8 cellular contexts compared by ENCODE assay signal in the genomic region with DNA sequence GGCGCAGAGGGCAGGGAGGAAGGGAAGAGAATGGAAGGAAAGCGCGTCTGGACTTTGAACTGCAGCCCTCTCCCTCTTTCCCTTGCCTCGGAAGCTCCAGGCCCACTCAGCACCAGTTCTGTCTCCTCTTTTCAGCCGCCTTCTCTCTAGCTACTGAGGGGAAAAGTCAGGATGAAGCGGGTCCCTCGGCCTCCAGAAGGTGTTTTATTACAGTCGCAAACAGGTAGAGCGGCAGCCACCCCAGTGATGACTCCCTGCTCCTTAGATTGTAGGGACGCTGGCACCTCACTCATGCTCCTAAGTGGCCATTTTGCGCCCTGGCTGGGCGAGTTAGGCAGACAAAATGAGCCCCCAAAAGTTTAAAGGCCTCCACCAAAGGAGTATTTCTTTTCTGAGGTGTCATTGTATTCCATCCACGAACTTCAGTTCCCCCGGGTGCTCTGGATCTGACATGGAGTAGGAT. TPM values are rescaled to one million over a fixed set of nuclear protein-coding genes. Genes with fewer than 3 reads are reported as not detected.
DNase-seq lines count a peak whose midpoint lies in the region; ATAC-seq and TF ChIP-seq lines count a peak whose summit lies in the region.

No MANE protein-coding gene starts in this region.

- H3K4me1 ChIP-seq in ACC112 (ENCODE audit: control insufficient read depth, insufficient read depth, low read length, unreplicated experiment): peaks cover 44% of the 10 kb centered on the region
- peaks cover 27% of the 10 kb centered on the region for H3K4me1 ChIP-seq in mucosa of descending colon (ENCODE audit: low read depth)

- ATAC-seq in mucosa of descending colon (peak; percentile 33), GM18873 (IDR thresholded peaks at IDR 0.05; ENCODE audit: low FRiP score, unreplicated experiment) (no peak), HG03521 (IDR thresholded peaks at IDR 0.05; ENCODE audit: unreplicated experiment) (no peak)

- peaks cover 38% of the 10 kb centered on the region for H3K79me2 ChIP-seq in ACC112 (ENCODE audit: control insufficient read depth, insufficient read depth, low read length, unreplicated experiment)

- no peak overlapping the region for H2AFZ ChIP-seq in ACC112 (ENCODE audit: low read length, unreplicated experiment)

- H3K27ac ChIP-seq in ACC112 (ENCODE audit: low read depth, low read length): peak overlapping the region; percentile 94

- H3K4me3 ChIP-seq in ACC112 (ENCODE audit: low read depth, low read length) (peak overlapping the region; percentile 83), LNCaP clone FGC (ENCODE audit: low read depth, low read length) (peak overlapping the region; percentile 63), choroid plexus epithelial cell (ENCODE audit: low read depth, low read length) (peak overlapping the region; percentile 81), mucosa of descending colon (peak overlapping the region; percentile 26)

- TF ChIP-seq CTCF in LNCaP clone FGC (IDR thresholded peaks at IDR 0.05; ENCODE audit: control insufficient read depth, extremely low read depth, insufficient read depth) (no peak), choroid plexus epithelial cell (conservative IDR thresholded peaks at IDR 0.05; ENCODE audit: low read depth, low read length) (no peak), mucosa of descending colon (IDR thresholded peaks at IDR 0.05) (no peak)

- H3K27me3 ChIP-seq in ACC112 (ENCODE audit: insufficient read depth, low read length): no peaks in the 10 kb centered on the region

- intact Hi-C loops in mucosa of descending colon (cut with DNase I, micrococcal nuclease): loop anchor here in 1 of 2 donors (10.0 kb wide), 1 partner anchor 133 kb away; no protein-coding TSS in a partner anchor

- no peaks in the 10 kb centered on the region for H3K9me3 ChIP-seq in mucosa of descending colon

- H3K36me3 ChIP-seq in ACC112 (ENCODE audit: insufficient read depth, low read length) (no peaks in the 10 kb centered on the region), mucosa of descending colon (ENCODE audit: low read depth) (no peaks in the 10 kb centered on the region)

- DNase-seq in LNCaP clone FGC (ENCODE audit: low read depth) (no peak), choroid plexus epithelial cell (ENCODE audit: low read depth) (no peak), mucosa of descending colon (peak in 1 of 3 donors; percentile 56), NCI-H510A (lab: John Stamatoyannopoulos, UW) (no peak)
- no peak for DNase-seq in stimulated activated CD4-positive, alpha-beta T cell treated with anti-CD3 and anti-CD28 coated beads, Interleukin-4, amount 100 ng/mL, for 4 hours

RNA-seq across cellular contexts. Expression of gene STK24, which starts 0.9 kb away (rescaled TPM):
- total RNA-seq in mucosa of descending colon: 100 to 1,000 TPM; 190 to 210 (median 204) TPM

Comparison
In these comparisons a context has a peak if more than half of its experiments do, and no peak if none do; other contexts are left out.
1. H3K4me3 ChIP-seq: peak in every context shown above with its lines; median percentile 83 in ACC112; 81 in choroid plexus epithelial cell; 63 in LNCaP clone FGC; 26 in mucosa of descending colon.